1 cellular context compared by ENCODE assay signal in genomic region chr15:72230197-72231065, GRCh38.
TF ChIP-seq lines count a peak whose summit lies in the region.

No MANE protein-coding gene starts in this region.

TF ChIP-seq in HEK293, 187 proteins besides CTCF, POLR2A, EP300 and RAD21 (continued from another document and continues in another):
- no peak for TF ChIP-seq ELK4 (IDR thresholded peaks at IDR 0.05; ENCODE audit: borderline replicate concordance, low read depth, low read length)
- TF ChIP-seq OSR2 (tag by site-specific recombination; IDR thresholded peaks at IDR 0.05): peak; percentile 2; the same call in 1 of the 2 replicates
- TF ChIP-seq ZNF621 (tag by site-specific recombination; IDR thresholded peaks at IDR 0.05): no peak
- peak; percentile 98 for TF ChIP-seq BCL11A (tag by site-specific recombination; IDR thresholded peaks at IDR 0.05; ENCODE audit: low read depth)
- TF ChIP-seq ZNF624 (tag by site-specific recombination; IDR thresholded peaks at IDR 0.05): peak; percentile 87
- no peak for TF ChIP-seq ZNF426 (tag by site-specific recombination; IDR thresholded peaks at IDR 0.05)
- peak; percentile 92 for TF ChIP-seq KLF1 (tag by site-specific recombination; IDR thresholded peaks at IDR 0.05)
- peak; percentile 93 for TF ChIP-seq ZFP69B (tag by site-specific recombination; IDR thresholded peaks at IDR 0.05)
- TF ChIP-seq ZNF211 (tag by site-specific recombination; IDR thresholded peaks at IDR 0.05; ENCODE audit: low read depth): no peak
- TF ChIP-seq ZNF707 (tag by site-specific recombination; IDR thresholded peaks at IDR 0.05): no peak; the same call in 1 of the 2 replicates
- TF ChIP-seq HOXA7 (CRISPR knock-in tag; IDR thresholded peaks at IDR 0.05; ENCODE audit: borderline replicate concordance): no peak
- no peak for TF ChIP-seq ZSCAN18 (tag by site-specific recombination; IDR thresholded peaks at IDR 0.05)
- TF ChIP-seq ZNF324 (tag by site-specific recombination; IDR thresholded peaks at IDR 0.05): peak; percentile 96
- peak; percentile 89 for TF ChIP-seq ZNF24 (tag by site-specific recombination; IDR thresholded peaks at IDR 0.05)
- peak; percentile 12; the same call in 1 of the 2 replicates for TF ChIP-seq ZBTB49 (tag by site-specific recombination; IDR thresholded peaks at IDR 0.05; ENCODE audit: low read depth)
- TF ChIP-seq REPIN1 (tag by site-specific recombination; IDR thresholded peaks at IDR 0.05; ENCODE audit: low read depth): no peak; the same call in 1 of the 2 replicates
- no peak for TF ChIP-seq ZNF658 (tag by site-specific recombination; IDR thresholded peaks at IDR 0.05)
- TF ChIP-seq INSM2 (tag by site-specific recombination; IDR thresholded peaks at IDR 0.05): no peak; the same call in none of the 2 replicates
- peak; percentile 93 for TF ChIP-seq BCL11B (tag by site-specific recombination; IDR thresholded peaks at IDR 0.05; ENCODE audit: low read depth)
- TF ChIP-seq ZNF202 (tag by site-specific recombination; IDR thresholded peaks at IDR 0.05; ENCODE audit: borderline replicate concordance): no peak
- peak; percentile 97 for TF ChIP-seq ZNF639 (tag by site-specific recombination; IDR thresholded peaks at IDR 0.05)
- TF ChIP-seq ZNF133 (tag by site-specific recombination; IDR thresholded peaks at IDR 0.05): peak; percentile 8; the same call in 1 of the 2 replicates
- TF ChIP-seq MEIS1 (CRISPR knock-in tag; IDR thresholded peaks at IDR 0.05; ENCODE audit: borderline replicate concordance): no peak
- peak; percentile 50 for TF ChIP-seq AEBP2 (tag by site-specific recombination; IDR thresholded peaks at IDR 0.05; ENCODE audit: borderline replicate concordance)
- peak; percentile 67; the same call in 1 of the 2 replicates for TF ChIP-seq HIC1 (tag by site-specific recombination; IDR thresholded peaks at IDR 0.05)
- peak; percentile 98 for TF ChIP-seq WT1 (tag by site-specific recombination; IDR thresholded peaks at IDR 0.05)
- peak; percentile 19 for TF ChIP-seq ZNF10 (tag by site-specific recombination; IDR thresholded peaks at IDR 0.05)
- peak; percentile 94 for TF ChIP-seq SP3 (tag by site-specific recombination; IDR thresholded peaks at IDR 0.05)
- peak; percentile 18; the same call in 1 of the 2 replicates for TF ChIP-seq ZNF121 (tag by site-specific recombination; IDR thresholded peaks at IDR 0.05)
- TF ChIP-seq ZNF184 (tag by site-specific recombination; IDR thresholded peaks at IDR 0.05): peak; percentile 85
- peak; percentile 83 for TF ChIP-seq ZNF501 (tag by site-specific recombination; IDR thresholded peaks at IDR 0.05)
- TF ChIP-seq ZNF394 (tag by site-specific recombination; IDR thresholded peaks at IDR 0.05; ENCODE audit: borderline replicate concordance): peak; percentile 42; the same call in 1 of the 2 replicates
- peak; percentile 99 for TF ChIP-seq ZBTB10 (tag by site-specific recombination; IDR thresholded peaks at IDR 0.05)
- TF ChIP-seq ZFP3 (tag by site-specific recombination; IDR thresholded peaks at IDR 0.05; ENCODE audit: low read depth): no peak
- peak; percentile 99 for TF ChIP-seq MZF1 (tag by site-specific recombination; IDR thresholded peaks at IDR 0.05; ENCODE audit: borderline replicate concordance)
- TF ChIP-seq ZSCAN5A (tag by site-specific recombination; IDR thresholded peaks at IDR 0.05): peak; percentile 61
- TF ChIP-seq ZNF311 (tag by site-specific recombination; IDR thresholded peaks at IDR 0.05; ENCODE audit: borderline replicate concordance): no peak
- no peak for TF ChIP-seq ZNF514 (tag by site-specific recombination; IDR thresholded peaks at IDR 0.05)
- no peak for TF ChIP-seq ZNF26 (tag by site-specific recombination; IDR thresholded peaks at IDR 0.05)
- peak; percentile 99 for TF ChIP-seq ZFHX2 (tag by site-specific recombination; conservative IDR thresholded peaks at IDR 0.05)
- no peak for TF ChIP-seq TCF7L2 (IDR thresholded peaks at IDR 0.05; ENCODE audit: borderline replicate concordance, low read depth, low read length)
- peak; percentile 21 for TF ChIP-seq ZNF585B (tag by site-specific recombination; IDR thresholded peaks at IDR 0.05)
